ENCODE assay signal across 2 cellular contexts in the genomic region with DNA sequence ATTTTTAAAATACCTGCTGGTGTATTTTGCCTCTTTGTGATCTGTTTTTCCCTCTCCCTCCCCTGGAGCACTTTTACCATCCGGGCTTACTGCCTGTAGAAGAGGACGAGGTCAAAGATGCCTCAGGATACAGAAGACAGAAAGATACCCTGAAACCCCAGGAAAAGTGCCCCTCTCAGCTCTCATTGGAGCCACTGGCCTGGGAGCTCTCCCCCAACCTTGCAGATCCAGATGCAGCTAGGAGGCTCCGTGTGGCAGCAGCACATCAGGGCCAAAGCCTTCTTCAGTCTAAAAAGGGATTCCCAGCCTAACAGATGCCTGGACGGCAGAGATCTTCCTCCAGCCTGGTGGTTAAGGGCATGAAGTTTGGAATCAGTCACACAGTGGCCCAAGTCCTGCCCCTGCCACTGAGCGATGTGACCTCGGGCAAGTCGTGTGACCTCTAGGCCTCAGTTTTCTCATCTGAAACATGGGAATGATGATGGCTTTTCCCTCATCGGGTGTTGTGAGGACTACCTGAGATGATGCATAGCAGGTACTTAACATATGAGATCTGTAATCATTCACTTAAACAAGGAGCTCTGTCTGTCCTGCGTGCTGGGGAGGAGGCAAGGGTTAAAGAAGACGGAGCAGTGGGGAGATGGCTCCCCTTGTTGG.
TF ChIP-seq lines count a peak whose summit lies in the region.

No MANE protein-coding gene starts in this region.

TF ChIP-seq in K562, 482 proteins besides CTCF, POLR2A, EP300 and RAD21 (continued from another document):
- TF ChIP-seq, protein P1, sequence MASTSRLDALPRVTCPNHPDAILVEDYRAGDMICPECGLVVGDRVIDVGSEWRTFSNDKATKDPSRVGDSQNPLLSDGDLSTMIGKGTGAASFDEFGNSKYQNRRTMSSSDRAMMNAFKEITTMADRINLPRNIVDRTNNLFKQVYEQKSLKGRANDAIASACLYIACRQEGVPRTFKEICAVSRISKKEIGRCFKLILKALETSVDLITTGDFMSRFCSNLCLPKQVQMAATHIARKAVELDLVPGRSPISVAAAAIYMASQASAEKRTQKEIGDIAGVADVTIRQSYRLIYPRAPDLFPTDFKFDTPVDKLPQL (IDR thresholded peaks at IDR 0.05; ENCODE audit: extremely low read depth, insufficient read length): no peak
- TF ChIP-seq CAMTA2 (CRISPR knock-in tag; conservative IDR thresholded peaks at IDR 0.05) (no peak), TAL1 (IDR thresholded peaks at IDR 0.05) (no peak), NELFE (IDR thresholded peaks at IDR 0.05; ENCODE audit: insufficient read depth, insufficient read length) (no peak), RBM15 (IDR thresholded peaks at IDR 0.05; ENCODE audit: insufficient read depth, low read length) (no peak), ESRRA (IDR thresholded peaks at IDR 0.05; ENCODE audit: borderline replicate concordance, low read depth) (peak; percentile 83), ZNF764 (CRISPR knock-in tag; IDR thresholded peaks at IDR 0.05; ENCODE audit: low read depth) (no peak)
- TF ChIP-seq, protein P2, sequence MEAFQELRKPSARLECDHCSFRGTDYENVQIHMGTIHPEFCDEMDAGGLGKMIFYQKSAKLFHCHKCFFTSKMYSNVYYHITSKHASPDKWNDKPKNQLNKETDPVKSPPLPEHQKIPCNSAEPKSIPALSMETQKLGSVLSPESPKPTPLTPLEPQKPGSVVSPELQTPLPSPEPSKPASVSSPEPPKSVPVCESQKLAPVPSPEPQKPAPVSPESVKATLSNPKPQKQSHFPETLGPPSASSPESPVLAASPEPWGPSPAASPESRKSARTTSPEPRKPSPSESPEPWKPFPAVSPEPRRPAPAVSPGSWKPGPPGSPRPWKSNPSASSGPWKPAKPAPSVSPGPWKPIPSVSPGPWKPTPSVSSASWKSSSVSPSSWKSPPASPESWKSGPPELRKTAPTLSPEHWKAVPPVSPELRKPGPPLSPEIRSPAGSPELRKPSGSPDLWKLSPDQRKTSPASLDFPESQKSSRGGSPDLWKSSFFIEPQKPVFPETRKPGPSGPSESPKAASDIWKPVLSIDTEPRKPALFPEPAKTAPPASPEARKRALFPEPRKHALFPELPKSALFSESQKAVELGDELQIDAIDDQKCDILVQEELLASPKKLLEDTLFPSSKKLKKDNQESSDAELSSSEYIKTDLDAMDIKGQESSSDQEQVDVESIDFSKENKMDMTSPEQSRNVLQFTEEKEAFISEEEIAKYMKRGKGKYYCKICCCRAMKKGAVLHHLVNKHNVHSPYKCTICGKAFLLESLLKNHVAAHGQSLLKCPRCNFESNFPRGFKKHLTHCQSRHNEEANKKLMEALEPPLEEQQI (IDR thresholded peaks at IDR 0.05): no peak

TF ChIP-seq in HepG2, 621 proteins besides CTCF, POLR2A, EP300 and RAD21 (continued from another document):
- TF ChIP-seq, protein P3, sequence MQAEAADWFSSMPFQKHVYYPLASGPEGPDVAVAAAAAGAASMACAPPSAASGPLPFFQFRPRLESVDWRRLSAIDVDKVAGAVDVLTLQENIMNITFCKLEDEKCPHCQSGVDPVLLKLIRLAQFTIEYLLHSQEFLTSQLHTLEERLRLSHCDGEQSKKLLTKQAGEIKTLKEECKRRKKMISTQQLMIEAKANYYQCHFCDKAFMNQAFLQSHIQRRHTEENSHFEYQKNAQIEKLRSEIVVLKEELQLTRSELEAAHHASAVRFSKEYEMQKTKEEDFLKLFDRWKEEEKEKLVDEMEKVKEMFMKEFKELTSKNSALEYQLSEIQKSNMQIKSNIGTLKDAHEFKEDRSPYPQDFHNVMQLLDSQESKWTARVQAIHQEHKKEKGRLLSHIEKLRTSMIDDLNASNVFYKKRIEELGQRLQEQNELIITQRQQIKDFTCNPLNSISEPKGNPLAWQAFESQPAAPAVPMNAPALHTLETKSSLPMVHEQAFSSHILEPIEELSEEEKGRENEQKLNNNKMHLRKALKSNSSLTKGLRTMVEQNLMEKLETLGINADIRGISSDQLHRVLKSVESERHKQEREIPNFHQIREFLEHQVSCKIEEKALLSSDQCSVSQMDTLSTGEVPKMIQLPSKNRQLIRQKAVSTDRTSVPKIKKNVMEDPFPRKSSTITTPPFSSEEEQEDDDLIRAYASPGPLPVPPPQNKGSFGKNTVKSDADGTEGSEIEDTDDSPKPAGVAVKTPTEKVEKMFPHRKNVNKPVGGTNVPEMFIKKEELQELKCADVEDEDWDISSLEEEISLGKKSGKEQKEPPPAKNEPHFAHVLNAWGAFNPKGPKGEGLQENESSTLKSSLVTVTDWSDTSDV (CRISPR knock-in tag; IDR thresholded peaks at IDR 0.05): no peak
